6 cellular contexts compared by ENCODE assay signal in the genomic region with DNA sequence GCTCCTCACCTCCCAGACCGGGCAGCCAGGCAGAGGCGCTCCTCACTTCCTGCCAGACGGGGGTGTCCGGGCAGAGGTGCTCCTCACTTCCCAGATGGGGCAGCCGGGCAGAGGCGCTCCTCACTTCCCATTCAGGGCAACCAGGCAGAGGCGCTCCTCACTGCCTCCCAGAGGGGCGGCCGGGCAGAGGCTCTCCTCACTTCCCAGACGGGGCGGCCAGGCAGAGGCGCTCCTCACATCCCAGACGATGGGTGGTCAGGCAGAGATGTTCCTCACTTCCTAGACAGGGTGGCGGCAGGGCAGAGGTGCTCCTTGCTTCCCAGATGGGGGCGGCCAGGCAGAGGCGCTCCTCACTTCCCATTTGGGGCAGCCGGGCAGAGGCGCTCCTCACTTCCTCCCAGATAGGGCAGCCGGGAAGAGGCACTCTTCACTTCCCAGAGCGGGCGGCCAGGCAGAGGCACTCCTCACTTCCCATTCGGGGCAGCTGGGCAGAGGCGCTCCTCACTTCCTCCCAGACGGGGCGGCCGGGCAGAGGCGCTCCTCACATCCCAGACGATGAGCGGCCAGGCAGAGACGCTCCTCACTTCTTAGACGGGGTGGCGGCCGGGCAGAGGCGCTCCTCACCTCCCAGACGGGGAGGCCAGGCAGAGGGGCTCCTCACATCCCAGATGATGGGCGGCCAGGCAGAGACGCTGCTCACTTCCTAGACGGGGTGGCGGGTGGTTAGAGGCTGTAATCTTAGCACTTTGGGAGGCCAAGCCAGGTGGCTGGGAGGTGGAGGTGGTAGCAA. TPM values are rescaled to one million over a fixed set of nuclear protein-coding genes. Genes with fewer than 3 reads are reported as not detected.
"Had no signal": no experiment of that assay in that cellular context is flagged by ENCODE, and none has a peak within 500 bp of the region (broad histone marks: within the 10 kb centered on the region; RNA-seq: fewer than 3 reads in every experiment).

No MANE protein-coding gene starts in this region.

RNA-seq across cellular contexts. Expression of gene RAB3C, which starts 18.6 kb away (rescaled TPM):
- total RNA-seq: OCI-LY7, PC-3, PC-9, RPMI7951, SJCRH30, SJSA1 had no signal
